ENCODE assay signal across 13 cellular contexts in genomic region chr2:65256088-65256487, GRCh38. TPM values are rescaled to one million over a fixed set of nuclear protein-coding genes. Genes with fewer than 3 reads are reported as not detected.
DNase-seq lines count a peak whose midpoint lies in the region; ATAC-seq, FAIRE-seq and TF ChIP-seq lines count a peak whose summit lies in the region.
"Had no signal": no experiment of that assay in that cellular context is flagged by ENCODE, and none has a peak within 500 bp of the region (broad histone marks: within the 10 kb centered on the region; RNA-seq: fewer than 3 reads in every experiment).

No MANE protein-coding gene starts in this region.

- H2AK5ac ChIP-seq in mesenchymal stem cell (ENCODE audit: low read length, severe bottlenecking) = no peak overlapping the region

- WGBS in SK-N-SH (ENCODE audit: low lambda C conversion rate) = 96% methylated on average over 1 of the region's 1 CpG
- 95% methylated on average over 1 of the region's 1 CpG for WGBS in GM12878 (ENCODE audit: insufficient coverage, insufficient replicate concordance, low lambda C conversion rate, missing lambda C conversion rate)
- WGBS in mesenchymal stem cell = 93% methylated on average over 1 of the region's 1 CpG

- TF ChIP-seq CTCF in SK-N-SH (IDR thresholded peaks at IDR 0.05) (peak; percentile 32), LNCAP (IDR thresholded peaks at IDR 0.05) (peak; percentile 18; the same call in 1 of the 2 replicates), GM12878 (IDR thresholded peaks at IDR 0.05 in 2 of 3, conservative IDR thresholded peaks at IDR 0.05 in 1 of 3; ENCODE audit: control insufficient read depth in 2 of 3, extremely low read depth in 1 of 3, insufficient read depth in 1 of 3, low read depth in 3 of 3, low read length in 3 of 3) (peak in 1 of 3 experiments; percentile 27; a peak in 2 of 6 replicates), retinal pigment epithelial cell (conservative IDR thresholded peaks at IDR 0.05; ENCODE audit: low read depth, low read length) (peak; percentile 41), coronary artery (IDR thresholded peaks at IDR 0.05) (no peak)

- H3K27me3 ChIP-seq in SK-N-SH (ENCODE audit: insufficient read depth) = no peaks in the 10 kb centered on the region
- H3K27me3 ChIP-seq in GM12878 (replicated peaks in 1 of 2; ENCODE audit: control insufficient read depth in 2 of 2, insufficient read depth in 2 of 2, low read length in 1 of 2) = no peaks in the 10 kb centered on the region
- H3K27me3 ChIP-seq in mesenchymal stem cell (ENCODE audit: control insufficient read depth in 1 of 2, insufficient read depth in 1 of 2, low read length in 2 of 2) = no peaks in the 10 kb centered on the region
- H3K27me3 ChIP-seq: upper lobe of left lung had no signal

- no peak overlapping the region for H2BK5ac ChIP-seq in mesenchymal stem cell (ENCODE audit: low read depth, low read length, poor library complexity, severe bottlenecking)

- RAD21 ChIA-PET in GM12878 (lab: Charles Lee; ENCODE audit: unreplicated experiment) = no interaction called here

- H3K79me1 ChIP-seq in mesenchymal stem cell (replicated peaks; ENCODE audit: low read length, poor library complexity, severe bottlenecking) = no peaks in the 10 kb centered on the region

- H3K4me3 ChIP-seq in SK-N-SH (ENCODE audit: low read depth in 2 of 2, low read length in 1 of 2) (no peak overlapping the region), GM12878 (no peak overlapping the region), retinal pigment epithelial cell (ENCODE audit: low read length) (no peak overlapping the region), mesenchymal stem cell (ENCODE audit: insufficient read depth in 1 of 2, low read depth in 1 of 2, low read length in 2 of 2) (no peak overlapping the region), coronary artery (no peak overlapping the region)
- H3K4me3 ChIP-seq: upper lobe of left lung had no signal

- TF ChIP-seq EP300 in SK-N-SH (IDR thresholded peaks at IDR 0.05; ENCODE audit: borderline replicate concordance in 1 of 2, low read depth in 1 of 2, low read length in 1 of 2) = no peak
- no peak for TF ChIP-seq EP300 in GM12878 (IDR thresholded peaks at IDR 0.05; ENCODE audit: borderline replicate concordance in 1 of 2, control insufficient read depth in 1 of 2, low read depth in 2 of 2, low read length in 2 of 2)

- peaks cover 46% of the 10 kb centered on the region for H3F3A ChIP-seq in SK-N-SH (replicated peaks; ENCODE audit: insufficient read depth)

- CTCF ChIA-PET in SK-N-SH (lab: Yijun Ruan, JAX) = interaction anchor here (0.8 kb wide), 1 partner anchor 9 kb away, joined by 3 read pairs; no protein-coding TSS in a partner anchor
- CTCF ChIA-PET in GM12878 (lab: Yijun Ruan, JAX) = interaction anchor here (0.6 to 1.3 kb wide), 5 partner anchors 51 to 317 kb away, joined by 3 to 4 read pairs (median 3); no protein-coding TSS in a partner anchor

- no peaks in the 10 kb centered on the region for H3K9me2 ChIP-seq in SK-N-SH

- no peak overlapping the region for H2BK12ac ChIP-seq in mesenchymal stem cell (ENCODE audit: low read length in 2 of 2)

- H3K18ac ChIP-seq in mesenchymal stem cell (ENCODE audit: low read depth in 1 of 2, low read length in 2 of 2) = no peak overlapping the region

- no peak overlapping the region for H3K4me2 ChIP-seq in SK-N-SH
- H3K4me2 ChIP-seq in GM12878 (ENCODE audit: control insufficient read depth, insufficient read depth) = no peak overlapping the region
- no peak overlapping the region for H3K4me2 ChIP-seq in mesenchymal stem cell (ENCODE audit: low read length, poor library complexity, severe bottlenecking)

- in situ Hi-C loops in GM12878 (cut with MboI) = no loop called here

- H3K4me1 ChIP-seq in SK-N-SH (ENCODE audit: control insufficient read depth in 1 of 2, insufficient read depth in 2 of 2, low read depth in 1 of 2, low read length in 1 of 2) (peaks cover 0 to 13% of the 10 kb centered on the region in 2 experiments; a peak in 1 of 4 replicates), GM12878 (ENCODE audit: control insufficient read depth, insufficient read depth, low read length) (no peaks in the 10 kb centered on the region), mesenchymal stem cell (ENCODE audit: control insufficient read depth, insufficient read depth, low read depth, low read length) (no peaks in the 10 kb centered on the region)

- POLR2A ChIA-PET in SK-N-SH (lab: Yijun Ruan, JAX) (no interaction called here), GM12878 (lab: Charles Lee) (interaction anchor here (0.6 kb wide), 1 partner anchor 281 kb away, joined by 4 read pairs; no protein-coding TSS in a partner anchor)

- H4K8ac ChIP-seq in mesenchymal stem cell (ENCODE audit: low read length) = no peak overlapping the region

- H3K9me3 ChIP-seq in SK-N-SH (no peaks in the 10 kb centered on the region), GM12878 (replicated peaks; ENCODE audit: control insufficient read depth, insufficient read depth, low read length) (no peaks in the 10 kb centered on the region), mesenchymal stem cell (ENCODE audit: control insufficient read depth, low read length) (no peaks in the 10 kb centered on the region)
- H3K9me3 ChIP-seq: upper lobe of left lung had no signal

- no peak overlapping the region for H3K14ac ChIP-seq in mesenchymal stem cell (ENCODE audit: low read length in 2 of 2)

- no peak overlapping the region for H3K9ac ChIP-seq in SK-N-SH
- H3K9ac ChIP-seq in GM12878 (ENCODE audit: control insufficient read depth, insufficient read depth, low read length) = no peak overlapping the region
- H3K9ac ChIP-seq in mesenchymal stem cell (ENCODE audit: low read length) = no peak overlapping the region

- H2BK15ac ChIP-seq in mesenchymal stem cell (ENCODE audit: low read depth, poor library complexity, severe bottlenecking) = no peak overlapping the region

- intact Hi-C loops in GM12878 (cut with micrococcal nuclease; ENCODE audit: unreplicated experiment) = no loop called here

- SMC1A ChIA-PET in GM12878 (lab: Charles Lee; ENCODE audit: uncharacterized antibody, unreplicated experiment) = interaction anchor here (0.7 kb wide), 1 partner anchor 124 kb away, joined by 3 read pairs; no protein-coding TSS in a partner anchor

- TF ChIP-seq POLR2A in GM12878 (IDR thresholded peaks at IDR 0.05; ENCODE audit: low read depth, low read length) = no peak

- ATAC-seq in SK-N-SH treated with all-trans-retinoic acid at 6 μM for 48 hours (no peak), GM12878 (no peak)
- ATAC-seq: activated naive CD8-positive, alpha-beta T cell treated with anti-CD3 and anti-CD28 coated beads, Interleukin-2, amount 50 U/mL, for 24 hours had no signal

- H3K4ac ChIP-seq in mesenchymal stem cell (ENCODE audit: low read depth in 1 of 2, low read length in 2 of 2) = no peak overlapping the region

- peaks cover 94% of the 10 kb centered on the region for H3K79me2 ChIP-seq in SK-N-SH (ENCODE audit: insufficient read depth)
- peaks cover 4% of the 10 kb centered on the region for H3K79me2 ChIP-seq in GM12878 (ENCODE audit: control insufficient read depth, insufficient read depth, low read length)

- H3K23ac ChIP-seq in mesenchymal stem cell (ENCODE audit: low read length in 2 of 2) = no peak overlapping the region

- H2AFZ ChIP-seq in SK-N-SH (ENCODE audit: low read depth) (no peak overlapping the region), GM12878 (ENCODE audit: control insufficient read depth, low read depth, low read length) (no peak overlapping the region), mesenchymal stem cell (ENCODE audit: low read depth, low read length) (no peak overlapping the region)

- H2BK120ac ChIP-seq in mesenchymal stem cell (ENCODE audit: low read depth, low read length) = no peak overlapping the region

- H3K27ac ChIP-seq in SK-N-SH (ENCODE audit: low read depth in 2 of 2, low read length in 1 of 2) (no peak overlapping the region), GM12878 (ENCODE audit: control insufficient read depth, insufficient read depth) (no peak overlapping the region), mesenchymal stem cell (ENCODE audit: low read length, poor library complexity, severe bottlenecking) (no peak overlapping the region), coronary artery (no peak overlapping the region)
- H3K27ac ChIP-seq: upper lobe of left lung had no signal

- DNase-seq in SK-N-SH (no peak), GM12878 (ENCODE audit: low read depth, low spot score) (no peak), retinal pigment epithelial cell (ENCODE audit: low read depth) (no peak), mesenchymal stem cell (no peak), coronary artery (ENCODE audit: low spot score) (no peak), glomerular visceral epithelial cell (ENCODE audit: extremely low spot score) (no peak)
- DNase-seq: activated naive CD8-positive, alpha-beta T cell treated with anti-CD3 and anti-CD28 coated beads, Interleukin-2, amount 50 U/mL, for 24 hours; nephron progenitor cell; SIG-M5; stimulated activated CD4-positive, alpha-beta T cell treated with anti-CD3 and anti-CD28 coated beads, Interleukin-12 subunit alpha, Interleukin-12 subunit beta, amount 100 ng/mL, for 4 hours; upper lobe of left lung had no signal

- H4K20me1 ChIP-seq in SK-N-SH (ENCODE audit: insufficient read depth) (peaks cover 31% of the 10 kb centered on the region), GM12878 (ENCODE audit: control insufficient read depth, insufficient read depth) (no peaks in the 10 kb centered on the region)

- TSS peak; percentile 21 for BruUV-seq in GM12878 (replicated peaks; lab: Mats Ljungman, UMichigan)

- TF ChIP-seq RAD21 in SK-N-SH (IDR thresholded peaks at IDR 0.05; ENCODE audit: low read length) (peak; percentile 34; the same call in 1 of the 2 replicates), GM12878 (IDR thresholded peaks at IDR 0.05; ENCODE audit: insufficient read depth, low read depth, low read length) (peak; percentile 26; the same call in 1 of the 2 replicates)

- H3K36me3 ChIP-seq in SK-N-SH (replicated peaks in 1 of 2; ENCODE audit: control insufficient read depth in 1 of 2, insufficient read depth in 2 of 2, low read length in 1 of 2) (peaks cover 28 to 74% of the 10 kb centered on the region in 2 experiments), GM12878 (ENCODE audit: control insufficient read depth in 2 of 2, insufficient read depth in 2 of 2, low read length in 1 of 2) (peaks cover 2 to 23% of the 10 kb centered on the region in 2 experiments; a peak in 3 of 4 replicates), mesenchymal stem cell (ENCODE audit: control insufficient read depth in 1 of 2, insufficient read depth in 2 of 2, low read depth in 1 of 2, low read length in 2 of 2) (peaks cover 7 to 69% of the 10 kb centered on the region in 2 experiments)

- no peak overlapping the region for H4K91ac ChIP-seq in mesenchymal stem cell (ENCODE audit: low read length)

- FAIRE-seq in GM12878 (lab: Jason Lieb, UNC) = peak; percentile 13

RNA-seq across cellular contexts. Expression of gene ACTR2, which starts 28.5 kb away (rescaled TPM):
- polyA plus RNA-seq in SK-N-SH (2012; rRNA removed) (53.0 and 72.7 TPM in 2 replicates), GM12878 (2011; rRNA removed) (212 and 307 TPM in 2 replicates), GM12878 (2014; fragmentation: Illumina TruSeq; extraction: Trizol) (362 and 487 TPM in 2 replicates), GM12878 (2014; fragmentation: Nextera tagmentation; extraction: Ambion mirVana) (100 to 1,000 TPM in 1 of 2 experiments, 10 to 100 TPM in 1; 94.2 to 124 TPM), GM12878 (2014; rRNA removed) (165 and 196 TPM in 2 replicates), GM12878 (2016; fragmentation: Nextera tagmentation; extraction: Ambion mirVana) (100 to 1,000 TPM; 193 to 219 TPM)
- polyA plus RNA-seq in SK-N-SH (2012; cell fraction: cytosol; rRNA removed) = 95.7 and 114 TPM in 2 replicates
- 11.7 and 27.7 TPM in 2 replicates for polyA plus RNA-seq in SK-N-SH (2012; cell fraction: nucleus; rRNA removed)
- 23.1 and 26.9 TPM in 2 replicates for total RNA-seq in GM12878 (2013; cell fraction: nucleolus; rRNA removed)
- total RNA-seq in GM12878 (2014; rRNA removed) (125 and 138 TPM in 2 replicates), GM12878 (2014; rRNA removed; fragmentation: Illumina TruSeq; extraction: Trizol) (165 and 167 TPM in 2 replicates), GM12878 (2021) (401 and 407 TPM in 2 replicates)
- polyA plus RNA-seq in GM12878 (2011; ENCODE audit: low read depth) = 127 TPM
- 66.9 and 108 TPM in 2 replicates for polyA plus RNA-seq in GM12878 (2011; cell fraction: cytosol; rRNA removed)
- 26.9 and 38.5 TPM in 2 replicates for polyA plus RNA-seq in GM12878 (2011; cell fraction: nucleus; rRNA removed)
- 188 and 194 TPM in 2 replicates for polyA plus RNA-seq in GM12878 (2012)
- 87.5 and 146 TPM in 2 replicates for polyA minus RNA-seq in GM12878 (2011; rRNA and poly(A)+ RNA removed)
- polyA minus RNA-seq in GM12878 (2011; cell fraction: cytosol; rRNA and poly(A)+ RNA removed) = 81.4 and 92.7 TPM in 2 replicates
- 13.7 and 20.6 TPM in 2 replicates for polyA minus RNA-seq in GM12878 (2011; cell fraction: nucleus; rRNA and poly(A)+ RNA removed)
- 198 TPM for polyA plus RNA-seq in mesenchymal stem cell (2013, experiment 1 of 2)
- 202 TPM for polyA plus RNA-seq in mesenchymal stem cell (2013, experiment 2 of 2)

Comparison
In these comparisons a context has a peak if more than half of its experiments do, and no peak if none do; other contexts are left out.
1. Of the 26 proteins assayed by ChIP-seq in both GM12878 and SK-N-SH: peak only in GM12878: none; only in SK-N-SH: none; in both: RAD21; in neither: 24; mixed calls (peak in some experiments, not most) for 1.